Comparison of ENCODE assay signal across 19 cellular contexts in the genomic region with DNA sequence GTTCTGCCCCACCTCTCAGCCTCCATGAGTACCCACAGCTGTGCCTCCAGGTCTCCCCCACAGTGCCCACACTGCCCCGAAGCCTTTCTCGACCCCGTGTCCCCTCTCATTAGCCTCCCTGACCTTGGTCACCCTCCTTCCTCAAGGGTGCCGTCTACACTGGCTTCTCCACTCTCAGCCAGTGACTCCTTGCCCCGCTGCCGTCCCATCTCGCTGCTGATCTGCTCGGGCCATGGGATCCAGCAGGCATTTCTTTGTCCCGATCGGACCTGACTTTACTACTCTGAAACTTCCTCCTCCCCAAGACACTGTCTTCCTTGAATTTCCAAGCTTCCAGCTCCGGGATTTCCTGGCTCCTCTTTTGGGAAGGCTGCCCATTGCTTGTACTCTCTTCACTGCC. TPM values are rescaled to one million over a fixed set of nuclear protein-coding genes. Genes with fewer than 3 reads are reported as not detected.
DNase-seq lines count a peak whose midpoint lies in the region; ATAC-seq, FAIRE-seq and TF ChIP-seq lines count a peak whose summit lies in the region.
"Had no signal": no experiment of that assay in that cellular context is flagged by ENCODE, and none has a peak within 500 bp of the region (broad histone marks: within the 10 kb centered on the region; RNA-seq: fewer than 3 reads in every experiment).

No MANE protein-coding gene starts in this region.

- H3K9me3 ChIP-seq in HepG2 (ENCODE audit: low read length) (no peaks in the 10 kb centered on the region), right lobe of liver (no peaks in the 10 kb centered on the region)

- no peak for DNase-seq in HepG2 (ENCODE audit: low spot score)
- no peak for DNase-seq in right lobe of liver
- no peak for DNase-seq in endothelial cell (ENCODE audit: low spot score)
- DNase-seq in progenitor cell of endocrine pancreas (ENCODE audit: low spot score, unreplicated experiment) = no peak
- no peak for DNase-seq in iPS-NIHi7 (ENCODE audit: extremely low spot score)
- DNase-seq in GDM1 (lab: John Stamatoyannopoulos, UW) = no peak
- DNase-seq in NCI-H345 (lab: John Stamatoyannopoulos, UW) = no peak
- DNase-seq: CD8-positive, alpha-beta memory T cell; DND-41; NCI-H1417; NCI-H187 treated with DMSO at 0.1 percent for 48 hours; NCI-H446; RPMI8226 had no signal

- peaks cover 16% of the 10 kb centered on the region for H3K27me3 Mint-ChIP-seq in endothelial cell (ENCODE audit: unreplicated experiment)
- peaks cover 3% of the 10 kb centered on the region for H3K27me3 Mint-ChIP-seq in progenitor cell of endocrine pancreas

- POLR2A ChIA-PET in HepG2 (lab: Yijun Ruan, JAX) = interaction anchor here (0.8 to 2.6 kb wide), 4 partner anchors 14 to 163 kb away, joined by 3 to 28 read pairs (median 4); partner anchors contain the start of gene BAZ1B

- H4K20me1 ChIP-seq in HepG2 (ENCODE audit: insufficient read depth, low read length) = no peaks in the 10 kb centered on the region

- TF ChIP-seq EP300 in HepG2 (IDR thresholded peaks at IDR 0.05; ENCODE audit: low read depth in 2 of 2, low read length in 2 of 2) (no peak), HepG2 (CRISPR knock-in tag; IDR thresholded peaks at IDR 0.05; ENCODE audit: borderline replicate concordance) (no peak)

- ATAC-seq in HepG2 (no peak), right lobe of liver (no peak), GM19397 (IDR thresholded peaks at IDR 0.05; ENCODE audit: unreplicated experiment) (no peak)
- ATAC-seq: GM12878, GM23338 had no signal

- FAIRE-seq in HepG2 (lab: Jason Lieb, UNC) = no peak
- FAIRE-seq: G401.6, GM12878 had no signal

- H3K4me1 Mint-ChIP-seq in endothelial cell (ENCODE audit: unreplicated experiment) (peaks cover 13% of the 10 kb centered on the region), progenitor cell of endocrine pancreas (ENCODE audit: low read depth) (peaks cover 15% of the 10 kb centered on the region)
- H3K4me1 Mint-ChIP-seq: CD8-positive, alpha-beta memory T cell had no signal

- no peaks in the 10 kb centered on the region for H3K79me2 ChIP-seq in HepG2 (ENCODE audit: insufficient read depth, low read length)

- H3K27ac ChIP-seq in HepG2 (ENCODE audit: extremely low read length, insufficient read depth, low read length) (no peak overlapping the region), right lobe of liver (no peak overlapping the region)

- H3K36me3 ChIP-seq in HepG2 (replicated peaks in 1 of 2; ENCODE audit: control insufficient read depth in 1 of 2, insufficient read depth in 2 of 2, low read length in 2 of 2) (no peaks in the 10 kb centered on the region), right lobe of liver (no peaks in the 10 kb centered on the region)

- TF ChIP-seq RAD21 in HepG2 (CRISPR knock-in tag; IDR thresholded peaks at IDR 0.05) = no peak

- H3K9ac ChIP-seq in HepG2 (ENCODE audit: insufficient read depth, low read depth, low read length) = no peak overlapping the region

- H3K4me2 ChIP-seq in HepG2 (ENCODE audit: low read depth, low read length) = peak overlapping the region; percentile 20; the same call in 1 of the 2 replicates
- H3K4me2 ChIP-seq: GM23338 had no signal

- H3K4me1 ChIP-seq in HepG2 (ENCODE audit: insufficient read depth, low read length) (peaks cover 73% of the 10 kb centered on the region), right lobe of liver (peaks cover 0 to 4% (median 2%) of the 10 kb centered on the region in 4 donors)

- BruUV-seq in HepG2 (replicated peaks; lab: Mats Ljungman, UMichigan) = no TSS peak

- H3K36me3 Mint-ChIP-seq in endothelial cell (ENCODE audit: low read depth, unreplicated experiment) = peaks cover 8% of the 10 kb centered on the region
- no peaks in the 10 kb centered on the region for H3K36me3 Mint-ChIP-seq in progenitor cell of endocrine pancreas (ENCODE audit: insufficient read depth)
- H3K36me3 Mint-ChIP-seq: CD8-positive, alpha-beta memory T cell had no signal

- H3K4me3 Mint-ChIP-seq in endothelial cell (ENCODE audit: unreplicated experiment) = peak overlapping the region; percentile 34
- H3K4me3 Mint-ChIP-seq in progenitor cell of endocrine pancreas (ENCODE audit: low read depth) = no peak overlapping the region
- H3K4me3 Mint-ChIP-seq: GM23338 had no signal

- H2AFZ ChIP-seq in HepG2 (ENCODE audit: low read length) = no peak overlapping the region
- H2AFZ ChIP-seq: GM23338 had no signal

- H3K27ac Mint-ChIP-seq in endothelial cell (ENCODE audit: unreplicated experiment) (peak overlapping the region; percentile 48), progenitor cell of endocrine pancreas (peak overlapping the region; percentile 77)
- H3K27ac Mint-ChIP-seq: CD8-positive, alpha-beta memory T cell; GM23338 had no signal

- intact Hi-C loops in HepG2 (cut with micrococcal nuclease; ENCODE audit: unreplicated experiment) (loop anchor here (2.0 kb wide), 1 partner anchor 17 kb away; no protein-coding TSS in a partner anchor), right lobe of liver (cut with DNase I) (no loop called here)

- H3K4me3 ChIP-seq in HepG2 (replicated peaks in 1 of 3; ENCODE audit: insufficient read depth in 1 of 3, low read depth in 2 of 3, low read length in 3 of 3) = 0 out of 6 replicates have a peak overlapping the region, but pooled peaks of 1 of the 3 experiments have one; percentile 9
- H3K4me3 ChIP-seq in right lobe of liver = no peak overlapping the region
- H3K4me3 ChIP-seq: GM12878, GM23338 had no signal

- no peak for TF ChIP-seq CTCF in HepG2 (CRISPR knock-in tag; IDR thresholded peaks at IDR 0.05)
- no peak for TF ChIP-seq CTCF in right lobe of liver (IDR thresholded peaks at IDR 0.05)
- no peak for TF ChIP-seq CTCF in endothelial cell (IDR thresholded peaks at IDR 0.05; ENCODE audit: unreplicated experiment)
- TF ChIP-seq CTCF in progenitor cell of endocrine pancreas (IDR thresholded peaks at IDR 0.05; ENCODE audit: unreplicated experiment) = no peak

- in situ Hi-C loops in HepG2 (cut with HindIII; ENCODE audit: extremely low pct_ligation_motif_present, low pct_unique_long_range_greater_than_20kb) = no loop called here

- TF ChIP-seq POLR2A in HepG2 (IDR thresholded peaks at IDR 0.05; ENCODE audit: insufficient read depth in 1 of 2, low read depth in 2 of 2, low read length in 2 of 2) (no peak), right lobe of liver (IDR thresholded peaks at IDR 0.05) (no peak)

- CTCF ChIA-PET in HepG2 (lab: Yijun Ruan, JAX; ENCODE audit: low intra/inter-chr PET ratio, low total read pairs) = no interaction called here

- WGBS in HepG2 (ENCODE audit: low lambda C conversion rate) = 53% methylated on average over 11 of the region's 11 CpGs
- 84% methylated on average over 11 of the region's 11 CpGs for WGBS in right lobe of liver (ENCODE audit: insufficient coverage, low coverage, low lambda C conversion rate, missing lambda C conversion rate)

- no peaks in the 10 kb centered on the region for H3K9me3 Mint-ChIP-seq in endothelial cell (ENCODE audit: unreplicated experiment)
- H3K9me3 Mint-ChIP-seq in progenitor cell of endocrine pancreas (ENCODE audit: low read depth) = peaks cover 3% of the 10 kb centered on the region
- H3K9me3 Mint-ChIP-seq: GM23338 had no signal

- H3K27me3 ChIP-seq in HepG2 (ENCODE audit: control insufficient read depth in 1 of 2, insufficient read depth in 2 of 2, low read length in 2 of 2) (peaks cover 8 to 32% of the 10 kb centered on the region in 2 experiments; a peak in 4 of 5 replicates), right lobe of liver (no peaks in the 10 kb centered on the region)

RNA-seq across cellular contexts. Expression of gene FKBP6, which starts 31.3 kb away (rescaled TPM):
- 0.13 and 0.20 TPM in 2 replicates for total RNA-seq in HepG2 (2016; rRNA removed; fragmentation: Illumina TruSeq; extraction: Trizol)
- not detected in 2 replicates for total RNA-seq in HepG2 (2016; cell fraction: cytosol; rRNA removed; fragmentation: Illumina TruSeq; extraction: Trizol; ENCODE audit: low read depth)
- total RNA-seq in HepG2 (2016; cell fraction: insoluble cytoplasmic fraction; rRNA removed; fragmentation: Illumina TruSeq; extraction: Trizol) = 0.15 and 0.16 TPM in 2 replicates
- 0.17 and 0.22 TPM in 2 replicates for total RNA-seq in HepG2 (2016; cell fraction: membrane; rRNA removed; fragmentation: Illumina TruSeq; extraction: Trizol)
- total RNA-seq in HepG2 (2016; cell fraction: nucleus; rRNA removed; fragmentation: Illumina TruSeq; extraction: Trizol) = 0.22 TPM in 1 of 2 replicates, not detected in the other
- 0.07 and 0.09 TPM in 2 replicates for polyA plus RNA-seq in HepG2 (2011; rRNA removed)
- polyA plus RNA-seq in HepG2 (2011; cell fraction: cytosol; rRNA removed) = 0.07 and 0.09 TPM in 2 replicates
- polyA plus RNA-seq in HepG2 (2011; cell fraction: nucleus; rRNA removed) = 0.08 TPM in 1 of 2 replicates, not detected in the other
- polyA plus RNA-seq in HepG2 (2012) = 0.07 and 0.12 TPM in 2 replicates
- polyA plus RNA-seq in HepG2 (2016; cell fraction: cytosol; fragmentation: Illumina TruSeq; extraction: Trizol; ENCODE audit: low read depth) = not detected in 2 replicates
- 0.21 and 0.26 TPM in 2 replicates for polyA plus RNA-seq in HepG2 (2016; cell fraction: insoluble cytoplasmic fraction; fragmentation: Illumina TruSeq; extraction: Trizol; ENCODE audit: low read depth)
- polyA plus RNA-seq in HepG2 (2016; cell fraction: membrane; fragmentation: Illumina TruSeq; extraction: Trizol; ENCODE audit: low read depth) = 0.10 TPM in 1 of 2 replicates, not detected in the other
- 0.49 TPM in 1 of 2 replicates, not detected in the other for polyA plus RNA-seq in HepG2 (2016; cell fraction: nucleus; fragmentation: Illumina TruSeq; extraction: Trizol; ENCODE audit: insufficient read depth, low read depth)
- 0.10 TPM in 1 of 2 replicates, not detected in the other for polyA minus RNA-seq in HepG2 (2011; rRNA and poly(A)+ RNA removed; ENCODE audit: low replicate concordance)
- polyA minus RNA-seq in HepG2 (2011; cell fraction: cytosol; rRNA and poly(A)+ RNA removed) = not detected in 2 replicates
- 0.13 TPM in 1 of 2 replicates, not detected in the other for polyA minus RNA-seq in HepG2 (2011; cell fraction: nucleus; rRNA and poly(A)+ RNA removed)
- total RNA-seq in right lobe of liver = not detected
- not detected for total RNA-seq in endothelial cell (ENCODE audit: unreplicated experiment)
- total RNA-seq in progenitor cell of endocrine pancreas = not detected in 2 replicates
- total RNA-seq: A172; CD8-positive, alpha-beta memory T cell; GM12878; GM23338 had no signal
- polyA plus RNA-seq: BJ; CD8-positive, alpha-beta memory T cell; GM12878 had no signal

RNA-seq across cellular contexts. Expression of gene TRIM50, which starts 31.4 kb away (rescaled TPM):
- total RNA-seq in HepG2 (2016; rRNA removed; fragmentation: Illumina TruSeq; extraction: Trizol) (21.1 and 24.5 TPM in 2 replicates), right lobe of liver (under 1 TPM in 2 of 6 experiments, not detected in 4; 0.11 to 0.56 TPM), endothelial cell (ENCODE audit: unreplicated experiment) (0.54 TPM), progenitor cell of endocrine pancreas (10.9 and 11.2 TPM in 2 replicates)
- 3.9 and 4.9 TPM in 2 replicates for total RNA-seq in HepG2 (2016; cell fraction: cytosol; rRNA removed; fragmentation: Illumina TruSeq; extraction: Trizol; ENCODE audit: low read depth)
- total RNA-seq in HepG2 (2016; cell fraction: insoluble cytoplasmic fraction; rRNA removed; fragmentation: Illumina TruSeq; extraction: Trizol) = 16.1 and 26.1 TPM in 2 replicates
- 9.4 and 10.8 TPM in 2 replicates for total RNA-seq in HepG2 (2016; cell fraction: membrane; rRNA removed; fragmentation: Illumina TruSeq; extraction: Trizol)
- 23.9 and 26.7 TPM in 2 replicates for total RNA-seq in HepG2 (2016; cell fraction: nucleus; rRNA removed; fragmentation: Illumina TruSeq; extraction: Trizol)
- polyA plus RNA-seq in HepG2 (2011; rRNA removed) = 4.2 and 5.4 TPM in 2 replicates
- polyA plus RNA-seq in HepG2 (2011; cell fraction: cytosol; rRNA removed) = 1.6 and 3.8 TPM in 2 replicates
- 33.8 and 40.4 TPM in 2 replicates for polyA plus RNA-seq in HepG2 (2011; cell fraction: nucleus; rRNA removed)
- 3.0 TPM in 2 replicates for polyA plus RNA-seq in HepG2 (2012)
- 4.1 and 4.2 TPM in 2 replicates for polyA plus RNA-seq in HepG2 (2016; cell fraction: cytosol; fragmentation: Illumina TruSeq; extraction: Trizol; ENCODE audit: low read depth)
- polyA plus RNA-seq in HepG2 (2016; cell fraction: insoluble cytoplasmic fraction; fragmentation: Illumina TruSeq; extraction: Trizol; ENCODE audit: low read depth) = 19.1 and 25.4 TPM in 2 replicates
- 6.7 and 7.5 TPM in 2 replicates for polyA plus RNA-seq in HepG2 (2016; cell fraction: membrane; fragmentation: Illumina TruSeq; extraction: Trizol; ENCODE audit: low read depth)
- polyA plus RNA-seq in HepG2 (2016; cell fraction: nucleus; fragmentation: Illumina TruSeq; extraction: Trizol; ENCODE audit: insufficient read depth, low read depth) = 87.0 and 93.3 TPM in 2 replicates
- 7.4 TPM in 1 of 2 replicates, not detected in the other for polyA minus RNA-seq in HepG2 (2011; rRNA and poly(A)+ RNA removed; ENCODE audit: low replicate concordance)
- polyA minus RNA-seq in HepG2 (2011; cell fraction: cytosol; rRNA and poly(A)+ RNA removed) = 0.99 and 1.8 TPM in 2 replicates
- polyA minus RNA-seq in HepG2 (2011; cell fraction: nucleus; rRNA and poly(A)+ RNA removed) = 4.5 and 4.7 TPM in 2 replicates
- total RNA-seq: A172; CD8-positive, alpha-beta memory T cell; GM12878 had no signal
- polyA plus RNA-seq: BJ; CD8-positive, alpha-beta memory T cell; GM12878; GM23338 had no signal

RNA-seq across cellular contexts. Expression of gene NSUN5, which starts 50.7 kb away (rescaled TPM):
- total RNA-seq in HepG2 (2016; rRNA removed; fragmentation: Illumina TruSeq; extraction: Trizol) (31.6 and 35.8 TPM in 2 replicates), right lobe of liver (10 to 100 TPM in 2 of 6 experiments, 1 to 10 TPM in 4; 7.5 to 16.8 (median 9.2) TPM), endothelial cell (ENCODE audit: unreplicated experiment) (10.7 TPM), progenitor cell of endocrine pancreas (35.2 and 36.8 TPM in 2 replicates)
- total RNA-seq in HepG2 (2016; cell fraction: cytosol; rRNA removed; fragmentation: Illumina TruSeq; extraction: Trizol; ENCODE audit: low read depth) = 10.1 and 11.8 TPM in 2 replicates
- total RNA-seq in HepG2 (2016; cell fraction: insoluble cytoplasmic fraction; rRNA removed; fragmentation: Illumina TruSeq; extraction: Trizol) = 29.5 and 34.7 TPM in 2 replicates
- 13.4 TPM in 2 replicates for total RNA-seq in HepG2 (2016; cell fraction: membrane; rRNA removed; fragmentation: Illumina TruSeq; extraction: Trizol)
- 16.9 and 26.1 TPM in 2 replicates for total RNA-seq in HepG2 (2016; cell fraction: nucleus; rRNA removed; fragmentation: Illumina TruSeq; extraction: Trizol)
- 19.9 and 24.9 TPM in 2 replicates for polyA plus RNA-seq in HepG2 (2011; rRNA removed)
- polyA plus RNA-seq in HepG2 (2011; cell fraction: cytosol; rRNA removed) = 16.1 and 23.4 TPM in 2 replicates
- polyA plus RNA-seq in HepG2 (2011; cell fraction: nucleus; rRNA removed) = 56.5 and 64.5 TPM in 2 replicates
- polyA plus RNA-seq in HepG2 (2012) = 12.2 and 20.8 TPM in 2 replicates
- polyA plus RNA-seq in HepG2 (2016; cell fraction: cytosol; fragmentation: Illumina TruSeq; extraction: Trizol; ENCODE audit: low read depth) = 5.4 and 6.5 TPM in 2 replicates
- 20.2 and 26.2 TPM in 2 replicates for polyA plus RNA-seq in HepG2 (2016; cell fraction: insoluble cytoplasmic fraction; fragmentation: Illumina TruSeq; extraction: Trizol; ENCODE audit: low read depth)
- polyA plus RNA-seq in HepG2 (2016; cell fraction: membrane; fragmentation: Illumina TruSeq; extraction: Trizol; ENCODE audit: low read depth) = 5.5 and 7.3 TPM in 2 replicates
- 42.6 and 43.8 TPM in 2 replicates for polyA plus RNA-seq in HepG2 (2016; cell fraction: nucleus; fragmentation: Illumina TruSeq; extraction: Trizol; ENCODE audit: insufficient read depth, low read depth)
- 41.4 and 43.7 TPM in 2 replicates for polyA minus RNA-seq in HepG2 (2011; rRNA and poly(A)+ RNA removed; ENCODE audit: low replicate concordance)
- polyA minus RNA-seq in HepG2 (2011; cell fraction: cytosol; rRNA and poly(A)+ RNA removed) = 12.9 and 15.0 TPM in 2 replicates
- polyA minus RNA-seq in HepG2 (2011; cell fraction: nucleus; rRNA and poly(A)+ RNA removed) = 13.0 and 19.8 TPM in 2 replicates
